ENCODE assay signal across 3 cellular contexts in genomic region chr5:3751846-3752245, GRCh38.
TF ChIP-seq lines count a peak whose summit lies in the region.

No MANE protein-coding gene starts in this region.

TF ChIP-seq in A549, 52 proteins besides CTCF, POLR2A, EP300 and RAD21:
- TF ChIP-seq USF2 (IDR thresholded peaks at IDR 0.05): no peak
- peak; percentile 66 for TF ChIP-seq MAFK (IDR thresholded peaks at IDR 0.05; ENCODE audit: partially characterized antibody)
TF ChIP-seq in A549: peak in this region for 1.

TF ChIP-seq in IMR-90, 13 proteins besides CTCF, POLR2A, EP300 and RAD21:
- no peak for TF ChIP-seq BHLHE40 (IDR thresholded peaks at IDR 0.05; ENCODE audit: low read depth, low read length)
- peak; percentile 26; the same call in 1 of the 2 replicates for TF ChIP-seq MAFK (IDR thresholded peaks at IDR 0.05; ENCODE audit: low read depth, low read length)
- TF ChIP-seq FOS (IDR thresholded peaks at IDR 0.05; ENCODE audit: low read depth, low read length): no peak
- no peak for TF ChIP-seq RFX5 (IDR thresholded peaks at IDR 0.05; ENCODE audit: low read depth, low read length)
TF ChIP-seq in IMR-90: peak in this region for 1.

TF ChIP-seq in H1, 55 proteins besides CTCF, POLR2A, EP300 and RAD21:
- TF ChIP-seq NANOG (IDR thresholded peaks at IDR 0.05; ENCODE audit: insufficient read depth, low read depth, low read length, poor library complexity, severe bottlenecking): no peak
- TF ChIP-seq CHD7 (IDR thresholded peaks at IDR 0.05; ENCODE audit: insufficient replicate concordance, low read length): no peak
- no peak for TF ChIP-seq RFX5 (IDR thresholded peaks at IDR 0.05; ENCODE audit: borderline replicate concordance, low read depth, low read length)
- no peak for TF ChIP-seq KDM4A (IDR thresholded peaks at IDR 0.05; ENCODE audit: low read depth, low read length, severe bottlenecking)
- TF ChIP-seq SP2 (IDR thresholded peaks at IDR 0.05; ENCODE audit: low read length): no peak
- no peak for TF ChIP-seq EZH2 (IDR thresholded peaks at IDR 0.05; ENCODE audit: low read depth, low read length, severe bottlenecking)
- TF ChIP-seq SUZ12 (IDR thresholded peaks at IDR 0.05; ENCODE audit: low read length): no peak
- TF ChIP-seq EGR1 (IDR thresholded peaks at IDR 0.05; ENCODE audit: borderline replicate concordance, low read depth, low read length): no peak
- TF ChIP-seq E2F6 (IDR thresholded peaks at IDR 0.05): no peak
- TF ChIP-seq ZNF274 (IDR thresholded peaks at IDR 0.05; ENCODE audit: borderline replicate concordance, extremely low read depth, low read length): no peak
- no peak for TF ChIP-seq TAF1 (IDR thresholded peaks at IDR 0.05; ENCODE audit: low read depth, low read length)
- TF ChIP-seq YY1 (IDR thresholded peaks at IDR 0.05; ENCODE audit: low read depth, low read length): no peak
- TF ChIP-seq SRF (IDR thresholded peaks at IDR 0.05; ENCODE audit: low read depth, low read length): no peak
TF ChIP-seq in H1: peak in this region for 0.
